Comparison of ENCODE assay signal across 20 cellular contexts in genomic region chr11:13765886-13766285, GRCh38.
DNase-seq lines count a peak whose midpoint lies in the region; ATAC-seq and TF ChIP-seq lines count a peak whose summit lies in the region.
"Had no signal": no experiment of that assay in that cellular context is flagged by ENCODE, and none has a peak within 500 bp of the region (broad histone marks: within the 10 kb centered on the region; RNA-seq: fewer than 3 reads in every experiment).

No MANE protein-coding gene starts in this region.

- no peaks in the 10 kb centered on the region for H3K27me3 Mint-ChIP-seq in Caco-2 (ENCODE audit: insufficient read depth, unreplicated experiment)

- TF ChIP-seq RAD21 in SK-N-SH (IDR thresholded peaks at IDR 0.05; ENCODE audit: low read length): no peak

- ATAC-seq in GM21526 (IDR thresholded peaks at IDR 0.05; ENCODE audit: low FRiP score, unreplicated experiment): no peak

- TF ChIP-seq CTCF in Caco-2 (IDR thresholded peaks at IDR 0.05; ENCODE audit: insufficient read depth in 1 of 2, low read depth in 1 of 2, low read length in 1 of 2, severe bottlenecking in 1 of 2, unreplicated experiment in 1 of 2) (no peak), SK-N-SH (IDR thresholded peaks at IDR 0.05) (no peak)

- no peak overlapping the region for H3K23ac ChIP-seq in mesendoderm (ENCODE audit: low read length)

- H4K8ac ChIP-seq in mesendoderm (ENCODE audit: low read depth, low read length): no peak overlapping the region

- no peak overlapping the region for H3K4ac ChIP-seq in mesendoderm (ENCODE audit: low read depth, low read length)

- H3K27ac ChIP-seq in mesendoderm (ENCODE audit: low read depth, low read length): no peak overlapping the region
- no peak overlapping the region for H3K27ac ChIP-seq in SK-N-SH (ENCODE audit: low read depth in 2 of 2, low read length in 1 of 2)
- H3K27ac ChIP-seq: BLaER1 had no signal

- CTCF ChIA-PET in Caco-2 (lab: Charles Lee) (no interaction called here), SK-N-SH (lab: Yijun Ruan, JAX) (no interaction called here)

- no peak overlapping the region for H4K5ac ChIP-seq in mesendoderm (ENCODE audit: low read length)

- no peaks in the 10 kb centered on the region for H4K20me1 ChIP-seq in SK-N-SH (ENCODE audit: insufficient read depth)
- H4K20me1 ChIP-seq: BLaER1 had no signal

- no peak overlapping the region for H2AK5ac ChIP-seq in mesendoderm (ENCODE audit: low read length)

- H3K36me3 Mint-ChIP-seq in Caco-2 (ENCODE audit: insufficient read depth, unreplicated experiment): no peaks in the 10 kb centered on the region
- H3K36me3 Mint-ChIP-seq: CD14-positive monocyte; CD4-positive, alpha-beta memory T cell; CD4-positive, CD25-positive, alpha-beta regulatory T cell; CD8-positive, alpha-beta memory T cell had no signal

- H3K18ac ChIP-seq in mesendoderm (ENCODE audit: low read length): no peak overlapping the region

- H3K27ac Mint-ChIP-seq in Caco-2 (ENCODE audit: unreplicated experiment): peak overlapping the region; percentile 87
- H3K27ac Mint-ChIP-seq: CD4-positive, alpha-beta memory T cell; CD8-positive, alpha-beta memory T cell had no signal

- no peaks in the 10 kb centered on the region for H3K9me3 Mint-ChIP-seq in Caco-2 (ENCODE audit: unreplicated experiment)
- H3K9me3 Mint-ChIP-seq: CD8-positive, alpha-beta memory T cell had no signal

- DNase-seq in Caco-2 (no peak), G401 (ENCODE audit: low spot score) (peak; percentile 64), cerebellar cortex (ENCODE audit: low spot score) (peak; percentile 59), mesendoderm (peak; percentile 71), T-helper 2 cell (no peak), SKM-1 treated with dmso at 0.1 percent for 144 hours (lab: John Stamatoyannopoulos, UW; ENCODE audit: unreplicated experiment) (no peak), SK-N-SH (no peak)
- DNase-seq: 8988T; ACHN; BE2C; Calu3; CD4-positive, alpha-beta memory T cell; CD4-positive, CD25-positive, alpha-beta regulatory T cell; CD8-positive, alpha-beta memory T cell; COR-L47; DMS79 treated with DMSO at 0.1 percent for 48 hours; GDM1 had no signal

- H3K9me3 ChIP-seq in Caco-2 (no peaks in the 10 kb centered on the region), SK-N-SH (no peaks in the 10 kb centered on the region)
- H3K9me3 ChIP-seq: BE2C, BLaER1 had no signal

- in situ Hi-C loops in G401 (cut with HindIII; ENCODE audit: low sequenced_read_pairs): no loop called here

- no peak overlapping the region for H2BK5ac ChIP-seq in mesendoderm (ENCODE audit: low read length)

- H3K4me2 ChIP-seq in mesendoderm (ENCODE audit: low read length) (no peak overlapping the region), SK-N-SH (no peak overlapping the region)
- H3K4me2 ChIP-seq: BLaER1 had no signal

- H2BK120ac ChIP-seq in mesendoderm (ENCODE audit: low read depth, low read length): no peak overlapping the region

- H3K4me1 ChIP-seq in Caco-2: peaks cover 22% of the 10 kb centered on the region; the same call in 1 of the 2 replicates
- H3K4me1 ChIP-seq in mesendoderm (ENCODE audit: control insufficient read depth, low read depth, low read length): peaks cover 4% of the 10 kb centered on the region
- H3K4me1 ChIP-seq in SK-N-SH (ENCODE audit: control insufficient read depth in 1 of 2, insufficient read depth in 2 of 2, low read depth in 1 of 2, low read length in 1 of 2): no peaks in the 10 kb centered on the region
- H3K4me1 ChIP-seq: BE2C, BLaER1 had no signal

- H3K4me3 ChIP-seq in Caco-2 (ENCODE audit: low read depth, low read length): no peak overlapping the region
- no peak overlapping the region for H3K4me3 ChIP-seq in mesendoderm (ENCODE audit: low read length)
- H3K4me3 ChIP-seq in SK-N-SH (ENCODE audit: low read depth in 2 of 2, low read length in 1 of 2): no peak overlapping the region
- H3K4me3 ChIP-seq: BLaER1 had no signal

- WGBS in mesendoderm (ENCODE audit: extremely low coverage, insufficient coverage, low lambda C conversion rate): no CpG with 5 or more reads among the region's 3 CpGs
- WGBS in SK-N-SH (ENCODE audit: low lambda C conversion rate): 47% methylated on average over 3 of the region's 3 CpGs

- intact Hi-C loops in Caco-2 (cut with micrococcal nuclease; ENCODE audit: unreplicated experiment): no loop called here

- no peaks in the 10 kb centered on the region for H3K9me2 ChIP-seq in SK-N-SH

- no peaks in the 10 kb centered on the region for H3K27me3 ChIP-seq in Caco-2 (replicated peaks; ENCODE audit: control insufficient read depth, insufficient read depth, low read length)
- H3K27me3 ChIP-seq in mesendoderm (ENCODE audit: insufficient read depth, low read length, poor library complexity): no peaks in the 10 kb centered on the region
- H3K27me3 ChIP-seq in SK-N-SH (ENCODE audit: insufficient read depth): no peaks in the 10 kb centered on the region
- H3K27me3 ChIP-seq: BE2C, BLaER1 had no signal

- H2BK15ac ChIP-seq in mesendoderm (replicated peaks; ENCODE audit: low read depth): no peak overlapping the region

- peaks cover 4% of the 10 kb centered on the region for H3F3A ChIP-seq in SK-N-SH (replicated peaks; ENCODE audit: insufficient read depth)

- H3K36me3 ChIP-seq in Caco-2 (ENCODE audit: control insufficient read depth, insufficient read depth, low read length): no peaks in the 10 kb centered on the region
- H3K36me3 ChIP-seq in mesendoderm (ENCODE audit: control insufficient read depth, insufficient read depth, low read length): no peaks in the 10 kb centered on the region
- no peaks in the 10 kb centered on the region for H3K36me3 ChIP-seq in SK-N-SH (replicated peaks in 1 of 2; ENCODE audit: control insufficient read depth in 1 of 2, insufficient read depth in 2 of 2, low read length in 1 of 2)
- H3K36me3 ChIP-seq: BE2C, BLaER1 had no signal

- H3K79me2 ChIP-seq in mesendoderm (ENCODE audit: control insufficient read depth, insufficient read depth, low read length) (no peaks in the 10 kb centered on the region), SK-N-SH (ENCODE audit: insufficient read depth) (no peaks in the 10 kb centered on the region)

- BruUV-seq in Caco-2 (replicated peaks; lab: Mats Ljungman, UMichigan): no TSS peak

- H3K56ac ChIP-seq in mesendoderm (ENCODE audit: low read length): no peak overlapping the region

- no peak overlapping the region for H2AFZ ChIP-seq in SK-N-SH (ENCODE audit: low read depth)

- POLR2A ChIA-PET in Caco-2 (lab: Charles Lee): no interaction called here
- POLR2A ChIA-PET in SK-N-SH (lab: Yijun Ruan, JAX): no interaction called here

- no peak overlapping the region for H3K4me3 Mint-ChIP-seq in Caco-2 (ENCODE audit: unreplicated experiment)
- H3K4me3 Mint-ChIP-seq: CD14-positive monocyte; CD4-positive, alpha-beta memory T cell; CD4-positive, CD25-positive, alpha-beta regulatory T cell; CD8-positive, alpha-beta memory T cell had no signal

- H3K4me1 Mint-ChIP-seq in Caco-2 (ENCODE audit: low read depth, unreplicated experiment): peaks cover 8% of the 10 kb centered on the region
- H3K4me1 Mint-ChIP-seq: CD14-positive monocyte; CD4-positive, alpha-beta memory T cell; CD4-positive, CD25-positive, alpha-beta regulatory T cell; CD8-positive, alpha-beta memory T cell had no signal

- TF ChIP-seq EP300 in SK-N-SH (IDR thresholded peaks at IDR 0.05; ENCODE audit: borderline replicate concordance in 1 of 2, low read depth in 1 of 2, low read length in 1 of 2): no peak

- no peaks in the 10 kb centered on the region for H3K79me1 ChIP-seq in mesendoderm (ENCODE audit: low read length)

- H3K9ac ChIP-seq in mesendoderm (ENCODE audit: low read length): no peak overlapping the region
- H3K9ac ChIP-seq in SK-N-SH: no peak overlapping the region
- H3K9ac ChIP-seq: BLaER1 had no signal

TF ChIP-seq in SK-N-SH, 30 proteins besides CTCF, POLR2A, EP300 and RAD21:
- TF ChIP-seq IRF3 (IDR thresholded peaks at IDR 0.05; ENCODE audit: low read depth, low read length) (no peak), RFX5 (IDR thresholded peaks at IDR 0.05; ENCODE audit: low read length) (no peak)

Comparison
In these comparisons a context has a peak if more than half of its experiments do, and no peak if none do; other contexts are left out.
1. DNase-seq: peak in G401 (single experiment), cerebellar cortex (single experiment) and mesendoderm (single experiment); none in Caco-2 (0 of 2), T-helper 2 cell (0 of 5), SKM-1 treated with dmso at 0.1 percent for 144 hours (single experiment) and SK-N-SH (single experiment).